Comparison of ENCODE assay signal across 13 cellular contexts in genomic region chr2:88764850-88765153, GRCh38.
A peak's percentile ranks its signal among the peaks of the same experiment; 100 is the strongest.
DNase-seq lines count a peak whose midpoint lies in the region; ATAC-seq and TF ChIP-seq lines count a peak whose summit lies in the region.
"Had no signal": no experiment of that assay in that cellular context is flagged by ENCODE, and none has a peak within 500 bp of the region (broad histone marks: within the 10 kb centered on the region; RNA-seq: fewer than 3 reads in every experiment).

No MANE protein-coding gene starts in this region.

- peaks cover 2% of the 10 kb centered on the region for H3K9me3 Mint-ChIP-seq in CD4-positive, alpha-beta T cell
- H3K9me3 Mint-ChIP-seq in H9, result peaks cover 18 to 30% of the 10 kb centered on the region in 2 experiments
- peaks cover 0 to 18% (median 7%) of the 10 kb centered on the region in 11 donors for H3K9me3 Mint-ChIP-seq in naive thymus-derived CD4-positive, alpha-beta T cell
- H3K9me3 Mint-ChIP-seq: activated T-helper 1 cell treated with anti-CD3 and anti-CD28 coated beads, Interleukin-12 subunit alpha, Interleukin-12 subunit beta, Interleukin-2, Interleukin-4 antibody, amounts not matched to agents 30 ng/mL and 10 ng/mL and 1 ng/mL, durations not matched to agents 14 hours and 24 hours and 36 hours had no signal

- no peaks in the 10 kb centered on the region for H3K36me3 ChIP-seq in naive thymus-derived CD4-positive, alpha-beta T cell (ENCODE audit: control insufficient read depth in 2 of 3, insufficient read depth in 3 of 3, low read length in 3 of 3)
- no peaks in the 10 kb centered on the region for H3K36me3 ChIP-seq in esophagus squamous epithelium
- H3K36me3 ChIP-seq: SJSA1 had no signal

- H3K9ac ChIP-seq in H9 (ENCODE audit: extremely low read depth, insufficient read length, low read length), result no peak overlapping the region

- H3K9me3 ChIP-seq in CD4-positive, alpha-beta T cell (ENCODE audit: control insufficient read depth, low read length), result no peaks in the 10 kb centered on the region
- no peaks in the 10 kb centered on the region for H3K9me3 ChIP-seq in H9 (ENCODE audit: control insufficient read depth, low read depth, low read length)
- H3K9me3 ChIP-seq in naive thymus-derived CD4-positive, alpha-beta T cell (ENCODE audit: control insufficient read depth in 2 of 3, low read length in 3 of 3), result no peaks in the 10 kb centered on the region
- peaks cover 0 to 10% (median 3%) of the 10 kb centered on the region in 3 donors for H3K9me3 ChIP-seq in esophagus squamous epithelium
- H3K9me3 ChIP-seq: SJSA1 had no signal

- no peak overlapping the region; the same call in 1 of the 2 replicates for H3K14ac ChIP-seq in H9 (ENCODE audit: insufficient read depth, low read length)

- H3K27ac ChIP-seq in CD4-positive, alpha-beta T cell (ENCODE audit: low read depth, low read length), result no peak overlapping the region
- H3K27ac ChIP-seq in H9 (ENCODE audit: insufficient read length, low read depth, low read length) (no peak overlapping the region), coronary artery (no peak overlapping the region), esophagus squamous epithelium (peak overlapping the region in 1 of 4 donors; percentile 16)
- H3K27ac ChIP-seq in naive thymus-derived CD4-positive, alpha-beta T cell (ENCODE audit: low read depth, low read length), result no peak overlapping the region
- H3K27ac ChIP-seq: SJSA1, skin epidermis had no signal

- intact Hi-C loops in CD4-positive, alpha-beta T cell (cut with DNase I, micrococcal nuclease), result no loop called here
- intact Hi-C loops in naive thymus-derived CD4-positive, alpha-beta T cell (cut with micrococcal nuclease), result loop anchor here in 1 of 2 donors (1.0 kb wide), 1 partner anchor 25 kb away; no protein-coding TSS in a partner anchor
- intact Hi-C loops in esophagus squamous epithelium (cut with DNase I), result no loop called here

- H3T11ph ChIP-seq in H9 (ENCODE audit: low read length), result no peak overlapping the region

- peaks cover 20% of the 10 kb centered on the region for H3K4me1 Mint-ChIP-seq in CD4-positive, alpha-beta T cell (ENCODE audit: low read depth)
- peaks cover 2 to 4% of the 10 kb centered on the region in 2 experiments; a peak in 3 of 4 replicates for H3K4me1 Mint-ChIP-seq in H9
- H3K4me1 Mint-ChIP-seq in naive thymus-derived CD4-positive, alpha-beta T cell, result peaks cover 4 to 39% (median 13%) of the 10 kb centered on the region in 7 donors

- H3K4me2 ChIP-seq in H9 (ENCODE audit: insufficient read depth, insufficient read length, low read length), result peak overlapping the region; percentile 40

- H4K5ac ChIP-seq in H9 (ENCODE audit: insufficient read length, low read depth, low read length), result no peak overlapping the region

- no peak overlapping the region for H3K56ac ChIP-seq in H9 (ENCODE audit: insufficient read length, low read depth, low read length)

- no peak overlapping the region for H2BK15ac ChIP-seq in H9 (ENCODE audit: low read depth, low read length)

- H2AK5ac ChIP-seq in H9 (ENCODE audit: insufficient read length, low read length), result no peak overlapping the region

- no peak for TF ChIP-seq POLR2A in esophagus squamous epithelium (IDR thresholded peaks at IDR 0.05)

- no peak for ATAC-seq in CD4-positive, alpha-beta T cell (ENCODE audit: poor library complexity)
- no peak for ATAC-seq in naive thymus-derived CD4-positive, alpha-beta T cell

- POLR2A ChIA-PET in CD4-positive, alpha-beta T cell (lab: Charles Lee), result no interaction called here
- POLR2A ChIA-PET in naive thymus-derived CD4-positive, alpha-beta T cell (lab: Charles Lee), result interaction anchor here (2.7 kb wide), 1 partner anchor 10 kb away, joined by 10 read pairs; no protein-coding TSS in a partner anchor

- H3K18ac ChIP-seq in H9 (ENCODE audit: insufficient read length, low read depth, low read length), result no peak overlapping the region

- WGBS in H9 (ENCODE audit: extremely low coverage, insufficient read length, low lambda C conversion rate), result no CpG with 5 or more reads among the region's 22 CpGs
- 20% methylated on average over 1 of the region's 22 CpGs; no CpG with 5 or more reads in 1 of the 2 donors for WGBS in esophagus squamous epithelium, 2 donors

- peaks cover 8% of the 10 kb centered on the region for H3K23me2 ChIP-seq in H9 (ENCODE audit: insufficient read length, low read depth, low read length, poor library complexity, severe bottlenecking)

- H2BK5ac ChIP-seq in H9 (ENCODE audit: insufficient read length, low read length), result no peak overlapping the region

- H2AFZ ChIP-seq in H9 (ENCODE audit: low read length), result no peak overlapping the region

- H3K79me2 ChIP-seq in H9 (ENCODE audit: insufficient read depth, low read length), result no peaks in the 10 kb centered on the region

- H3K4me3 Mint-ChIP-seq in CD4-positive, alpha-beta T cell, result peak overlapping the region; percentile 34
- peak overlapping the region in 1 of 2 experiments; percentile 55; a peak in 3 of 5 replicates for H3K4me3 Mint-ChIP-seq in H9
- peak overlapping the region in 7 of 10 donors; percentile 19 to 78 (median 42) for H3K4me3 Mint-ChIP-seq in naive thymus-derived CD4-positive, alpha-beta T cell

- DNase-seq in CD4-positive, alpha-beta T cell, result no peak
- DNase-seq in H9 (peak; percentile 44), coronary artery (ENCODE audit: low spot score) (no peak), NCI-H446 (lab: John Stamatoyannopoulos, UW) (no peak), esophagus squamous epithelium (lab: John Stamatoyannopoulos, UW) (no peak), NCI-H2196 (lab: John Stamatoyannopoulos, UW; ENCODE audit: unreplicated experiment) (no peak)
- DNase-seq in naive thymus-derived CD4-positive, alpha-beta T cell, result no peak
- no peak for DNase-seq in activated CD4-positive, CD25-positive, alpha-beta regulatory T cell (lab: John Stamatoyannopoulos, UW)
- DNase-seq: aorta, NCI-H774 had no signal

- H3K27me3 ChIP-seq in CD4-positive, alpha-beta T cell (ENCODE audit: control insufficient read depth, insufficient read depth, low read length), result peaks cover 16% of the 10 kb centered on the region
- H3K27me3 ChIP-seq in H9 (ENCODE audit: insufficient read depth, low read length) (peaks cover 9% of the 10 kb centered on the region; the same call in 1 of the 2 replicates), esophagus squamous epithelium (peaks cover 0 to 48% (median 3%) of the 10 kb centered on the region in 4 donors)
- H3K27me3 ChIP-seq in naive thymus-derived CD4-positive, alpha-beta T cell (ENCODE audit: control insufficient read depth in 2 of 2, insufficient read depth in 2 of 2, low read length in 2 of 2), result no peaks in the 10 kb centered on the region

- no peak overlapping the region for H4K91ac ChIP-seq in H9 (ENCODE audit: insufficient read length, low read depth, low read length)

- H2BK12ac ChIP-seq in H9 (ENCODE audit: insufficient read length, low read depth, low read length), result no peak overlapping the region

- H3K79me1 ChIP-seq in H9 (ENCODE audit: insufficient read depth, low read depth, low read length, poor library complexity, severe bottlenecking), result no peaks in the 10 kb centered on the region

- no peaks in the 10 kb centered on the region for H4K20me1 ChIP-seq in H9 (ENCODE audit: control insufficient read depth, insufficient read depth, insufficient read length)

- H3K4me3 ChIP-seq in coronary artery, result peak overlapping the region; percentile 56
- H3K4me3 ChIP-seq in naive thymus-derived CD4-positive, alpha-beta T cell (ENCODE audit: low read length), result no peak overlapping the region
- peak overlapping the region in 2 of 4 donors; percentile 30 to 58 for H3K4me3 ChIP-seq in esophagus squamous epithelium
- H3K4me3 ChIP-seq: SJSA1 had no signal

- TF ChIP-seq CTCF in CD4-positive, alpha-beta T cell (IDR thresholded peaks at IDR 0.05), result no peak
- TF ChIP-seq CTCF in H9 (conservative IDR thresholded peaks at IDR 0.05), result no peak
- no peak for TF ChIP-seq CTCF in coronary artery (IDR thresholded peaks at IDR 0.05)
- no peak for TF ChIP-seq CTCF in esophagus squamous epithelium (IDR thresholded peaks at IDR 0.05)

- CTCF ChIA-PET in CD4-positive, alpha-beta T cell (lab: Charles Lee), result no interaction called here
- CTCF ChIA-PET in naive thymus-derived CD4-positive, alpha-beta T cell (lab: Charles Lee), result no interaction called here

- H3K36me3 Mint-ChIP-seq in CD4-positive, alpha-beta T cell (ENCODE audit: low read depth), result peaks cover 13% of the 10 kb centered on the region
- peaks cover 0 to 7% (median 0%) of the 10 kb centered on the region in 3 experiments; a peak in 4 of 7 replicates for H3K36me3 Mint-ChIP-seq in H9 (ENCODE audit: insufficient read depth in 1 of 3, low read depth in 3 of 3)
- peaks cover 0 to 8% (median 7%) of the 10 kb centered on the region in 5 donors for H3K36me3 Mint-ChIP-seq in naive thymus-derived CD4-positive, alpha-beta T cell

- peaks cover 28% of the 10 kb centered on the region for H3K27me3 Mint-ChIP-seq in CD4-positive, alpha-beta T cell
- peaks cover 42% of the 10 kb centered on the region for H3K27me3 Mint-ChIP-seq in H9 (ENCODE audit: low read depth)
- H3K27me3 Mint-ChIP-seq in naive thymus-derived CD4-positive, alpha-beta T cell, result peaks cover 5 to 34% (median 11%) of the 10 kb centered on the region in 5 donors

- no peak overlapping the region for H4K8ac ChIP-seq in H9 (replicated peaks; ENCODE audit: insufficient read length, low read depth, low read length)

- H3K4ac ChIP-seq in H9 (ENCODE audit: low read depth, low read length), result no peak overlapping the region

- H2BK120ac ChIP-seq in H9 (ENCODE audit: low read depth, low read length, poor library complexity, severe bottlenecking), result no peak overlapping the region

- no peak overlapping the region for H3K23ac ChIP-seq in H9 (ENCODE audit: insufficient read length, low read depth, low read length)

- no peak overlapping the region for H2BK20ac ChIP-seq in H9 (ENCODE audit: low read depth, low read length, poor library complexity, severe bottlenecking)

- no peak overlapping the region for H3K27ac Mint-ChIP-seq in CD4-positive, alpha-beta T cell
- H3K27ac Mint-ChIP-seq in H9, result no peak overlapping the region
- H3K27ac Mint-ChIP-seq in naive thymus-derived CD4-positive, alpha-beta T cell, result no peak overlapping the region
- H3K27ac Mint-ChIP-seq: activated T-helper 1 cell treated with anti-CD3 and anti-CD28 coated beads, Interleukin-12 subunit alpha, Interleukin-12 subunit beta, Interleukin-2, Interleukin-4 antibody, amounts not matched to agents 30 ng/mL and 10 ng/mL and 1 ng/mL, durations not matched to agents 14 hours and 24 hours and 36 hours had no signal

- H3K4me1 ChIP-seq in H9 (ENCODE audit: insufficient read depth, low read length) (no peaks in the 10 kb centered on the region), esophagus squamous epithelium (peaks cover 9 to 16% (median 11%) of the 10 kb centered on the region in 3 donors)
- H3K4me1 ChIP-seq in naive thymus-derived CD4-positive, alpha-beta T cell (ENCODE audit: control insufficient read depth in 2 of 2, insufficient read depth in 2 of 2, low read length in 2 of 2), result peaks cover 0 to 8% of the 10 kb centered on the region in 2 donors
- H3K4me1 ChIP-seq: SJSA1 had no signal
